ENCODE assay signal across 1 cellular context in the genomic region with DNA sequence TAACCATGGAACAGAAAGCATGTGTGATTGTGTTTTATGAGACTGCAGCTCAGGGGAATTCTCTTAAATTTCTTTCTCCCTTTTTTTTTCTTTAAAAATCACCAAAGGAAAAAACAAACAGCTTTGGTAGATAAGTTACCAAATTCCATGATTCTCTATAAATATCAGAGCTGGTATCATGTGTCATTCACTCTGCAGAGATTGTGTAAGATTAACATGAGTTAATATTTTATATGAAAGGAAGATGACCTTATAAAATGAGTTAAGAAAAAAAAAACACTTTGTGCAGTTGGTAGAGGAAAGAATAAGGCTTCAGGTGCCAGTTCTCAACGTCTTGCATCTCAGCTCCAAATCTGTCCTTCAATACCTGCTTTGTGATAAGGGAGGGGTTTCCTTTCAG.
A peak's percentile ranks its signal among the peaks of the same experiment; 100 is the strongest.
TF ChIP-seq lines count a peak whose summit lies in the region.

No MANE protein-coding gene starts in this region.

TF ChIP-seq in A549, 52 proteins besides CTCF, POLR2A, EP300 and RAD21 (continued from another document):
- TF ChIP-seq CHD4 (IDR thresholded peaks at IDR 0.05; ENCODE audit: borderline replicate concordance): no peak
- no peak for TF ChIP-seq ZNF302 (CRISPR knock-in tag; IDR thresholded peaks at IDR 0.05)
- TF ChIP-seq SREBF2 (IDR thresholded peaks at IDR 0.05): no peak
- TF ChIP-seq KDM5A (IDR thresholded peaks at IDR 0.05): no peak
- no peak for TF ChIP-seq CHD2 (IDR thresholded peaks at IDR 0.05; ENCODE audit: low read length, partially characterized antibody)
- TF ChIP-seq, protein P1, sequence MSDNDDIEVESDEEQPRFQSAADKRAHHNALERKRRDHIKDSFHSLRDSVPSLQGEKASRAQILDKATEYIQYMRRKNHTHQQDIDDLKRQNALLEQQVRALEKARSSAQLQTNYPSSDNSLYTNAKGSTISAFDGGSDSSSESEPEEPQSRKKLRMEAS (IDR thresholded peaks at IDR 0.05): no peak
- no peak for TF ChIP-seq CBX2 (IDR thresholded peaks at IDR 0.05; ENCODE audit: borderline replicate concordance, low read depth)
- TF ChIP-seq BCL3 (IDR thresholded peaks at IDR 0.05): peak; percentile 83; the same call in 1 of the 3 replicates
- no peak for TF ChIP-seq HOXA7 (CRISPR knock-in tag; IDR thresholded peaks at IDR 0.05)
- TF ChIP-seq JUN (IDR thresholded peaks at IDR 0.05): peak; percentile 30 to 85; a peak in 3 of 5 replicates
- TF ChIP-seq PHF8 (IDR thresholded peaks at IDR 0.05; ENCODE audit: borderline replicate concordance, low read depth): no peak
- no peak for TF ChIP-seq NPAS2 (CRISPR knock-in tag; IDR thresholded peaks at IDR 0.05; ENCODE audit: borderline replicate concordance)
- no peak for TF ChIP-seq HDAC2 (IDR thresholded peaks at IDR 0.05)
- TF ChIP-seq ZSCAN20 (CRISPR knock-in tag; IDR thresholded peaks at IDR 0.05): no peak
- TF ChIP-seq FOSB (CRISPR knock-in tag; IDR thresholded peaks at IDR 0.05): no peak
- TF ChIP-seq HOXB5 (CRISPR knock-in tag; IDR thresholded peaks at IDR 0.05): no peak
- no peak for TF ChIP-seq CBX8 (IDR thresholded peaks at IDR 0.05)
- no peak for TF ChIP-seq RCOR1 (IDR thresholded peaks at IDR 0.05; ENCODE audit: low read depth, low read length)
- no peak for TF ChIP-seq TFCP2L1 (CRISPR knock-in tag; IDR thresholded peaks at IDR 0.05)
- TF ChIP-seq HEYL (CRISPR knock-in tag; IDR thresholded peaks at IDR 0.05): no peak
- TF ChIP-seq EHMT2 (IDR thresholded peaks at IDR 0.05; ENCODE audit: low read depth): no peak
- peak; percentile 45; the same call in 1 of the 2 replicates for TF ChIP-seq FOSL2 (IDR thresholded peaks at IDR 0.05)
- TF ChIP-seq FOSL2 (CRISPR knock-in tag; IDR thresholded peaks at IDR 0.05): peak; percentile 56; the same call in 1 of the 2 replicates
- TF ChIP-seq FOXS1 (CRISPR knock-in tag; IDR thresholded peaks at IDR 0.05): no peak
- TF ChIP-seq RNF2 (IDR thresholded peaks at IDR 0.05; ENCODE audit: borderline replicate concordance, low read depth): no peak
- TF ChIP-seq ZC3H11A (IDR thresholded peaks at IDR 0.05): no peak
- no peak for TF ChIP-seq TP53 (CRISPR knock-in tag; IDR thresholded peaks at IDR 0.05)
- no peak for TF ChIP-seq E2F6 (IDR thresholded peaks at IDR 0.05; ENCODE audit: borderline replicate concordance, low read depth)
- no peak for TF ChIP-seq MAZ (IDR thresholded peaks at IDR 0.05; ENCODE audit: borderline replicate concordance, low read depth, low read length)
- TF ChIP-seq SMC3 (IDR thresholded peaks at IDR 0.05): peak; percentile 48
- TF ChIP-seq POLR2AphosphoS2 (conservative IDR thresholded peaks at IDR 0.05; ENCODE audit: low read length): no peak
- peak; percentile 91 to 92 for TF ChIP-seq CEBPB (IDR thresholded peaks at IDR 0.05)
- TF ChIP-seq, protein P2, sequence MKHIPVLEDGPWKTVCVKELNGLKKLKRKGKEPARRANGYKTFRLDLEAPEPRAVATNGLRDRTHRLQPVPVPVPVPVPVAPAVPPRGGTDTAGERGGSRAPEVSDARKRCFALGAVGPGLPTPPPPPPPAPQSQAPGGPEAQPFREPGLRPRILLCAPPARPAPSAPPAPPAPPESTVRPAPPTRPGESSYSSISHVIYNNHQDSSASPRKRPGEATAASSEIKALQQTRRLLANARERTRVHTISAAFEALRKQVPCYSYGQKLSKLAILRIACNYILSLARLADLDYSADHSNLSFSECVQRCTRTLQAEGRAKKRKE (CRISPR knock-in tag; IDR thresholded peaks at IDR 0.05; ENCODE audit: low read depth): no peak
- TF ChIP-seq, protein P3, sequence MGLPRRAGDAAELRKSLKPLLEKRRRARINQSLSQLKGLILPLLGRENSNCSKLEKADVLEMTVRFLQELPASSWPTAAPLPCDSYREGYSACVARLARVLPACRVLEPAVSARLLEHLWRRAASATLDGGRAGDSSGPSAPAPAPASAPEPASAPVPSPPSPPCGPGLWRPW (IDR thresholded peaks at IDR 0.05): peak; percentile 53; the same call in 1 of the 2 replicates
- no peak for TF ChIP-seq MAFK (IDR thresholded peaks at IDR 0.05; ENCODE audit: partially characterized antibody)
- TF ChIP-seq USF2 (IDR thresholded peaks at IDR 0.05): no peak
- no peak for TF ChIP-seq EHF (CRISPR knock-in tag; IDR thresholded peaks at IDR 0.05)
- TF ChIP-seq RFX5 (IDR thresholded peaks at IDR 0.05): no peak
- no peak for TF ChIP-seq ESRRA (IDR thresholded peaks at IDR 0.05; ENCODE audit: borderline replicate concordance, low read length)
- TF ChIP-seq, protein P4, sequence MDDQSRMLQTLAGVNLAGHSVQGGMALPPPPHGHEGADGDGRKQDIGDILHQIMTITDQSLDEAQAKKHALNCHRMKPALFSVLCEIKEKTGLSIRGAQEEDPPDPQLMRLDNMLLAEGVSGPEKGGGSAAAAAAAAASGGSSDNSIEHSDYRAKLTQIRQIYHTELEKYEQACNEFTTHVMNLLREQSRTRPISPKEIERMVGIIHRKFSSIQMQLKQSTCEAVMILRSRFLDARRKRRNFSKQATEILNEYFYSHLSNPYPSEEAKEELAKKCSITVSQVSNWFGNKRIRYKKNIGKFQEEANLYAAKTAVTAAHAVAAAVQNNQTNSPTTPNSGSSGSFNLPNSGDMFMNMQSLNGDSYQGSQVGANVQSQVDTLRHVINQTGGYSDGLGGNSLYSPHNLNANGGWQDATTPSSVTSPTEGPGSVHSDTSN (IDR thresholded peaks at IDR 0.05): no peak
- peak; percentile 82 for TF ChIP-seq JUNB (IDR thresholded peaks at IDR 0.05)
- no peak for TF ChIP-seq REST (IDR thresholded peaks at IDR 0.05)
- no peak for TF ChIP-seq ZFP36 (IDR thresholded peaks at IDR 0.05; ENCODE audit: borderline replicate concordance, partially characterized antibody)
- no peak for TF ChIP-seq NFE2L2 (conservative IDR thresholded peaks at IDR 0.05; ENCODE audit: low read length)
- peak; percentile 83 for TF ChIP-seq GATA3 (IDR thresholded peaks at IDR 0.05; ENCODE audit: borderline replicate concordance)
